In genomic region chr19:18424122-18424889, GRCh38 we compare ENCODE assay signal across 18 cellular contexts. TPM values are rescaled to one million over a fixed set of nuclear protein-coding genes. Genes with fewer than 3 reads are reported as not detected.
DNase-seq lines count a peak whose midpoint lies in the region; ATAC-seq, FAIRE-seq and TF ChIP-seq lines count a peak whose summit lies in the region.
"Had no signal": no experiment of that assay in that cellular context is flagged by ENCODE, and none has a peak within 500 bp of the region (broad histone marks: within the 10 kb centered on the region; RNA-seq: fewer than 3 reads in every experiment).

No MANE protein-coding gene starts in this region.

- CTCF ChIA-PET in CD4-positive, alpha-beta T cell (lab: Charles Lee) = interaction anchor here (1.1 kb wide), 1 partner anchor 27 kb away, joined by 3 read pairs; no protein-coding TSS in a partner anchor

- no peaks in the 10 kb centered on the region for H3K9me3 ChIP-seq in CD4-positive, alpha-beta T cell (ENCODE audit: control insufficient read depth, low read length)
- H3K9me3 ChIP-seq: neutrophil had no signal

- no peak for FAIRE-seq in GM19239 (lab: Jason Lieb, UNC)

- H3K27me3 ChIP-seq in CD4-positive, alpha-beta T cell (ENCODE audit: control insufficient read depth, insufficient read depth, low read length) = no peaks in the 10 kb centered on the region
- H3K27me3 ChIP-seq: SJSA1 had no signal

- no peaks in the 10 kb centered on the region for H3K27me3 Mint-ChIP-seq in CD4-positive, alpha-beta T cell
- H3K27me3 Mint-ChIP-seq in HFFc6 (ENCODE audit: insufficient read depth) (no peaks in the 10 kb centered on the region; the same call in 1 of the 2 replicates), nephron (ENCODE audit: low read depth) (no peaks in the 10 kb centered on the region)
- H3K27me3 Mint-ChIP-seq in dendritic cell treated with granulocyte-macrophage colony-stimulating factor and Interleukin-4, amounts not matched to agents 40 ng/mL and 50 ng/mL, for 4 days = no peaks in the 10 kb centered on the region

- TF ChIP-seq CTCF in CD4-positive, alpha-beta T cell (IDR thresholded peaks at IDR 0.05) = no peak
- no peak for TF ChIP-seq CTCF in HFFc6 (IDR thresholded peaks at IDR 0.05)
- TF ChIP-seq CTCF in nephron (IDR thresholded peaks at IDR 0.05; ENCODE audit: unreplicated experiment in 3 of 3) = no peak

- no peaks in the 10 kb centered on the region for H3K9me3 Mint-ChIP-seq in CD4-positive, alpha-beta T cell
- no peaks in the 10 kb centered on the region for H3K9me3 Mint-ChIP-seq in HFFc6
- no peaks in the 10 kb centered on the region for H3K9me3 Mint-ChIP-seq in dendritic cell treated with granulocyte-macrophage colony-stimulating factor and Interleukin-4, amounts not matched to agents 40 ng/mL and 50 ng/mL, for 4 days
- no peaks in the 10 kb centered on the region for H3K9me3 Mint-ChIP-seq in nephron
- H3K9me3 Mint-ChIP-seq: activated T-helper 1 cell treated with anti-CD3 and anti-CD28 coated beads, Interleukin-12 subunit alpha, Interleukin-12 subunit beta, Interleukin-2, Interleukin-4 antibody, amounts not matched to agents 30 ng/mL and 10 ng/mL and 1 ng/mL, durations not matched to agents 14 hours and 24 hours and 36 hours had no signal

- no peak overlapping the region for H3K27ac Mint-ChIP-seq in CD4-positive, alpha-beta T cell
- peak overlapping the region; percentile 53; the same call in 1 of the 2 replicates for H3K27ac Mint-ChIP-seq in HFFc6
- H3K27ac Mint-ChIP-seq in dendritic cell treated with granulocyte-macrophage colony-stimulating factor and Interleukin-4, amounts not matched to agents 40 ng/mL and 50 ng/mL, for 4 days = peak overlapping the region; percentile 20
- H3K27ac Mint-ChIP-seq in nephron = peak overlapping the region in 2 of 3 experiments; percentile 64 to 67
- H3K27ac Mint-ChIP-seq: activated T-helper 1 cell treated with anti-CD3 and anti-CD28 coated beads, Interleukin-12 subunit alpha, Interleukin-12 subunit beta, Interleukin-2, Interleukin-4 antibody, amounts not matched to agents 30 ng/mL and 10 ng/mL and 1 ng/mL, durations not matched to agents 14 hours and 24 hours and 36 hours had no signal

- H3K27ac ChIP-seq in CD4-positive, alpha-beta T cell (ENCODE audit: low read depth, low read length) = no peak overlapping the region
- H3K27ac ChIP-seq: neutrophil, SJSA1 had no signal

- intact Hi-C loops in CD4-positive, alpha-beta T cell (cut with DNase I, micrococcal nuclease) = no loop called here
- intact Hi-C loops in dendritic cell treated with granulocyte-macrophage colony-stimulating factor and Interleukin-4, amounts not matched to agents 40 ng/mL and 50 ng/mL, for 4 days (cut with micrococcal nuclease) = no loop called here

- no peaks in the 10 kb centered on the region for H3K36me3 Mint-ChIP-seq in CD4-positive, alpha-beta T cell (ENCODE audit: low read depth)
- H3K36me3 Mint-ChIP-seq in HFFc6 (ENCODE audit: low read depth) (no peaks in the 10 kb centered on the region), nephron (ENCODE audit: low read depth) (peaks cover 4% of the 10 kb centered on the region)
- peaks cover 65% of the 10 kb centered on the region for H3K36me3 Mint-ChIP-seq in dendritic cell treated with granulocyte-macrophage colony-stimulating factor and Interleukin-4, amounts not matched to agents 40 ng/mL and 50 ng/mL, for 4 days (ENCODE audit: low read depth)

- no peak for DNase-seq in CD4-positive, alpha-beta T cell
- no peak for DNase-seq in HFFc6
- no peak for DNase-seq in SHP77 (lab: John Stamatoyannopoulos, UW)
- DNase-seq in retina = no peak
- DNase-seq in GM19239 (ENCODE audit: insufficient read length, low spot score) = no peak
- no peak for DNase-seq in medulla oblongata (ENCODE audit: extremely low spot score)
- DNase-seq: amniotic stem cell; DMS153; islet precursor cell; mesenchymal stem cell; NCI-H345; OCI-M1; stimulated activated CD4-positive, alpha-beta T cell treated with anti-CD3 and anti-CD28 coated beads, Interleukin-2, amount 100 ng/mL, for 24 hours had no signal

- POLR2A ChIA-PET in CD4-positive, alpha-beta T cell (lab: Charles Lee) = interaction anchor here (1.5 to 1.6 kb wide), 2 partner anchors 13 kb away, joined by 4 read pairs; no protein-coding TSS in a partner anchor

- H3K4me3 Mint-ChIP-seq in CD4-positive, alpha-beta T cell = peak overlapping the region; percentile 30
- no peak overlapping the region for H3K4me3 Mint-ChIP-seq in HFFc6
- H3K4me3 Mint-ChIP-seq in dendritic cell treated with granulocyte-macrophage colony-stimulating factor and Interleukin-4, amounts not matched to agents 40 ng/mL and 50 ng/mL, for 4 days = no peak overlapping the region
- H3K4me3 Mint-ChIP-seq in nephron = peak overlapping the region; percentile 53 to 80 (median 64)
- H3K4me3 Mint-ChIP-seq: activated T-helper 1 cell treated with anti-CD3 and anti-CD28 coated beads, Interleukin-12 subunit alpha, Interleukin-12 subunit beta, Interleukin-2, Interleukin-4 antibody, amounts not matched to agents 30 ng/mL and 10 ng/mL and 1 ng/mL, durations not matched to agents 14 hours and 24 hours and 36 hours had no signal

- ATAC-seq in CD4-positive, alpha-beta T cell (ENCODE audit: poor library complexity) = no peak

- peaks cover 57% of the 10 kb centered on the region for H3K4me1 Mint-ChIP-seq in CD4-positive, alpha-beta T cell (ENCODE audit: low read depth)
- H3K4me1 Mint-ChIP-seq in HFFc6 (ENCODE audit: low read depth) = peaks cover 55% of the 10 kb centered on the region
- peaks cover 75% of the 10 kb centered on the region for H3K4me1 Mint-ChIP-seq in dendritic cell treated with granulocyte-macrophage colony-stimulating factor and Interleukin-4, amounts not matched to agents 40 ng/mL and 50 ng/mL, for 4 days (ENCODE audit: low read depth)
- H3K4me1 Mint-ChIP-seq in nephron = peaks cover 47% of the 10 kb centered on the region

RNA-seq across cellular contexts. Expression of gene SSBP4, which starts 5.1 kb away (rescaled TPM):
- total RNA-seq in CD4-positive, alpha-beta T cell = 10 to 100 TPM; 44.0 to 50.9 TPM
- total RNA-seq in HFFc6 (2021; fragmentation: NEBNext Ultra II Directional; extraction: Animal tissue kit (Norgen Biotek cat#: 25700)) = 10 to 100 TPM; 76.4 to 84.3 (median 80.4) TPM

RNA-seq across cellular contexts. Expression of gene ISYNA1, which starts 13.6 kb away (rescaled TPM):
- 10 to 100 TPM; 34.1 to 41.3 TPM for total RNA-seq in CD4-positive, alpha-beta T cell
- total RNA-seq in HFFc6 (2021; fragmentation: NEBNext Ultra II Directional; extraction: Animal tissue kit (Norgen Biotek cat#: 25700)) = 1 to 10 TPM; 2.3 to 3.7 (median 3.2) TPM

RNA-seq across cellular contexts. Expression of gene LRRC25, which starts 26.9 kb away (rescaled TPM):
- under 1 TPM; 0.82 to 0.92 TPM for total RNA-seq in CD4-positive, alpha-beta T cell
- not detected for total RNA-seq in HFFc6 (2021; fragmentation: NEBNext Ultra II Directional; extraction: Animal tissue kit (Norgen Biotek cat#: 25700))
- total RNA-seq: activated T-helper 1 cell treated with anti-CD3 and anti-CD28 coated beads, Interleukin-12 subunit alpha, Interleukin-12 subunit beta, Interleukin-2, Interleukin-4 antibody, amounts not matched to agents 30 ng/mL and 10 ng/mL and 1 ng/mL, durations not matched to agents 14 hours and 24 hours and 36 hours; SJSA1 had no signal

RNA-seq across cellular contexts. Expression of gene GDF15, which starts 38.3 kb away (rescaled TPM):
- total RNA-seq in CD4-positive, alpha-beta T cell = not detected
- 10 to 100 TPM; 21.3 to 36.9 (median 24.9) TPM for total RNA-seq in HFFc6 (2021; fragmentation: NEBNext Ultra II Directional; extraction: Animal tissue kit (Norgen Biotek cat#: 25700))
- total RNA-seq: activated T-helper 1 cell treated with anti-CD3 and anti-CD28 coated beads, Interleukin-12 subunit alpha, Interleukin-12 subunit beta, Interleukin-2, Interleukin-4 antibody, amounts not matched to agents 30 ng/mL and 10 ng/mL and 1 ng/mL, durations not matched to agents 14 hours and 24 hours and 36 hours had no signal

Comparison
In these comparisons a context has a peak if more than half of its experiments do, and no peak if none do; other contexts are left out.
1. H3K4me3 Mint-ChIP-seq: peak in CD4-positive, alpha-beta T cell (single experiment) and nephron (3 of 3); none in HFFc6 (single experiment) and dendritic cell treated with granulocyte-macrophage colony-stimulating factor and Interleukin-4, amounts not matched to agents 40 ng/mL and 50 ng/mL, for 4 days (single experiment).
2. RNA of gene ISYNA1, which starts 13.6 kb away (total RNA-seq): 34.1 to 41.3 TPM in CD4-positive, alpha-beta T cell; 2.3 to 3.7 TPM in HFFc6; every median in the first group is over 4 times any median in the second.